Comparison of ENCODE assay signal across 24 cellular contexts in the genomic region with DNA sequence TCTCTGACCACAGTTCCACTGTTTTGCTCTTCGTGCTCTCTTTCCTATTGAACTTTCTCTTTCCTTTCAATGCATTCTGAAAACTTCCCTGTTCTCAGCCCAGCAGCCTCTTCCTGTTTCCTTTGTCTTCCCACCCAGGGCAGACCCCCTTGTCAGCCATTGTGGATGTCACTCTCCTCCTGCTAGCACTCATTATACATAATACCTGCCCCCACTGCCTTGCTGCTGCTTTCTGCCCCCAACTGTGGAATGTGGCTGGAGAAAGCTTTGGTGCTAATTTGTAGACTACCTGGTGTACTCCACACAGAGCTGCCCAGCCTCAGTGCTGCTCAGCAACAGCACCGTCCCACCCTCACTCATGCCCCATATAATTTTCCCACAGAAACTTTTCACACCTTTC.
DNase-seq lines count a peak whose midpoint lies in the region; ATAC-seq, FAIRE-seq and TF ChIP-seq lines count a peak whose summit lies in the region.
"Had no signal": no experiment of that assay in that cellular context is flagged by ENCODE, and none has a peak within 500 bp of the region (broad histone marks: within the 10 kb centered on the region; RNA-seq: fewer than 3 reads in every experiment).

No MANE protein-coding gene starts in this region.

- H3K27me3 Mint-ChIP-seq in activated CD4-positive, alpha-beta T cell treated with anti-CD3 and anti-CD28 coated beads, Interleukin-2, amount 10 ng/mL, durations not matched to agents 24 days and 14 days, result no peaks in the 10 kb centered on the region
- H3K27me3 Mint-ChIP-seq in endothelial cell (ENCODE audit: unreplicated experiment), result peaks cover 8% of the 10 kb centered on the region
- H3K27me3 Mint-ChIP-seq: activated CD4-positive, alpha-beta memory T cell treated with anti-CD3 and anti-CD28 coated beads for 36 hours; CD4-positive, alpha-beta memory T cell had no signal

- peak overlapping the region; percentile 1 for H3K18ac ChIP-seq in neuronal stem cell (ENCODE audit: low read length)

- H2AFZ ChIP-seq in neuronal stem cell (ENCODE audit: low read length), result peak overlapping the region; percentile 69

- no peak overlapping the region for H3K23ac ChIP-seq in neuronal stem cell (ENCODE audit: low read depth, low read length, poor library complexity)

- no peak overlapping the region for H2BK15ac ChIP-seq in neuronal stem cell (ENCODE audit: low read length)

- no peak for ATAC-seq in HG03442 (IDR thresholded peaks at IDR 0.05; ENCODE audit: unreplicated experiment)
- ATAC-seq: gastroesophageal sphincter, HepG2, left colon had no signal

- no peaks in the 10 kb centered on the region for H3K79me1 ChIP-seq in neuronal stem cell (ENCODE audit: low read depth, low read length)

- intact Hi-C loops in activated CD4-positive, alpha-beta T cell treated with anti-CD3 and anti-CD28 coated beads, Interleukin-2, amount 10 ng/mL, durations not matched to agents 24 days and 14 days (cut with micrococcal nuclease), result no loop called here

- H3K27me3 ChIP-seq in neuronal stem cell (ENCODE audit: control insufficient read depth in 3 of 3, insufficient read depth in 3 of 3, low read depth in 1 of 3, low read length in 3 of 3), result no peaks in the 10 kb centered on the region
- H3K27me3 ChIP-seq: adrenal gland, gastroesophageal sphincter had no signal

- no peak overlapping the region for H3K4me3 ChIP-seq in neuronal stem cell (ENCODE audit: low read length in 2 of 2)
- H3K4me3 ChIP-seq: adrenal gland, gastroesophageal sphincter had no signal

- H3K9ac ChIP-seq in neuronal stem cell (ENCODE audit: low read depth, low read length, poor library complexity), result no peak overlapping the region

- H4K8ac ChIP-seq in neuronal stem cell (ENCODE audit: low read depth, low read length), result no peak overlapping the region

- no peak for TF ChIP-seq CTCF in endothelial cell (IDR thresholded peaks at IDR 0.05; ENCODE audit: unreplicated experiment)

- H3K4me1 ChIP-seq in neuronal stem cell (ENCODE audit: control insufficient read depth in 2 of 2, insufficient read depth in 1 of 2, low read depth in 1 of 2, low read length in 2 of 2), result peaks cover 19 to 27% of the 10 kb centered on the region in 2 donors
- H3K4me1 ChIP-seq: adrenal gland had no signal

- H3K27ac ChIP-seq in neuronal stem cell (replicated peaks; ENCODE audit: low read length), result peak overlapping the region; percentile 88
- H3K27ac ChIP-seq: 22Rv1, adrenal gland, gastroesophageal sphincter had no signal

- no CpG with 5 or more reads among the region's 2 CpGs for WGBS in neuronal stem cell (ENCODE audit: extremely low coverage in 2 of 2, insufficient read length in 2 of 2, insufficient replicate concordance in 1 of 2), 2 donors

- no peak overlapping the region for H3K14ac ChIP-seq in neuronal stem cell (ENCODE audit: low read length)

- H3K36me3 Mint-ChIP-seq in activated CD4-positive, alpha-beta T cell treated with anti-CD3 and anti-CD28 coated beads, Interleukin-2, amount 10 ng/mL, durations not matched to agents 24 days and 14 days (ENCODE audit: low read depth), result no peaks in the 10 kb centered on the region
- H3K36me3 Mint-ChIP-seq in endothelial cell (ENCODE audit: low read depth, unreplicated experiment), result no peaks in the 10 kb centered on the region

- no peak overlapping the region for H2BK12ac ChIP-seq in neuronal stem cell (ENCODE audit: low read length)

- peaks cover 6% of the 10 kb centered on the region for H3K4me1 Mint-ChIP-seq in activated CD4-positive, alpha-beta T cell treated with anti-CD3 and anti-CD28 coated beads, Interleukin-2, amount 10 ng/mL, durations not matched to agents 24 days and 14 days
- H3K4me1 Mint-ChIP-seq in endothelial cell (ENCODE audit: unreplicated experiment), result peaks cover 22% of the 10 kb centered on the region

- no peak for DNase-seq in activated CD4-positive, alpha-beta T cell treated with anti-CD3 and anti-CD28 coated beads, Interleukin-2, amount 10 ng/mL, durations not matched to agents 24 days and 14 days
- no peak for DNase-seq in activated CD4-positive, alpha-beta T cell treated with anti-CD3 and anti-CD28 coated beads, Interleukin-2, amount 50 U/mL, for 4 hours
- DNase-seq in OCI-M1 (lab: John Stamatoyannopoulos, UW), result peak; percentile 48
- peak; percentile 13 for DNase-seq in endothelial cell (ENCODE audit: low spot score)
- DNase-seq in neuronal stem cell (ENCODE audit: low spot score), result peak; percentile 33
- DNase-seq in H54 (ENCODE audit: insufficient read length, low spot score), result no peak
- no peak for DNase-seq in hypothalamus (lab: John Stamatoyannopoulos, UW)
- DNase-seq: activated CD4-positive, alpha-beta memory T cell treated with anti-CD3 and anti-CD28 coated beads for 36 hours; activated CD4-positive, CD25-positive, alpha-beta regulatory T cell; activated effector memory CD4-positive, alpha-beta T cell treated with Interleukin-2 at 50 U/mL for 16 hours; adrenal gland; CD4-positive, alpha-beta memory T cell; left colon; NCI-H1092 treated with DMSO at 0.1 percent for 48 hours; NCI-H187 treated with DMSO at 0.1 percent for 48 hours; NCI-H2227 treated with DMSO at 0.1 percent for 48 hours; NCI-H69; trophoblast cell had no signal

- H4K91ac ChIP-seq in neuronal stem cell (ENCODE audit: low read depth, low read length, poor library complexity), result no peak overlapping the region

- peak overlapping the region; percentile 35 for H3K27ac Mint-ChIP-seq in activated CD4-positive, alpha-beta T cell treated with anti-CD3 and anti-CD28 coated beads, Interleukin-2, amount 10 ng/mL, durations not matched to agents 24 days and 14 days
- H3K27ac Mint-ChIP-seq in endothelial cell (ENCODE audit: unreplicated experiment), result peak overlapping the region; percentile 93
- H3K27ac Mint-ChIP-seq: activated CD4-positive, alpha-beta memory T cell treated with anti-CD3 and anti-CD28 coated beads for 36 hours had no signal

- H3K9me3 ChIP-seq in neuronal stem cell (replicated peaks in 1 of 2; ENCODE audit: control insufficient read depth in 2 of 2, insufficient read depth in 1 of 2, low read depth in 1 of 2, low read length in 2 of 2), result peaks cover 0 to 11% of the 10 kb centered on the region in 2 donors
- H3K9me3 ChIP-seq: adrenal gland, gastroesophageal sphincter had no signal

- TF ChIP-seq POLR2A in H54 (IDR thresholded peaks at IDR 0.05; ENCODE audit: low read depth, low read length), result no peak

- H2AK5ac ChIP-seq in neuronal stem cell (ENCODE audit: low read depth, low read length), result no peak overlapping the region

- H3K36me3 ChIP-seq in neuronal stem cell (replicated peaks in 1 of 2; ENCODE audit: control insufficient read depth in 2 of 2, insufficient read depth in 2 of 2, low read length in 2 of 2), result no peaks in the 10 kb centered on the region
- H3K36me3 ChIP-seq: adrenal gland, gastroesophageal sphincter had no signal

- H3K9me3 Mint-ChIP-seq in activated CD4-positive, alpha-beta T cell treated with anti-CD3 and anti-CD28 coated beads, Interleukin-2, amount 10 ng/mL, durations not matched to agents 24 days and 14 days, result no peaks in the 10 kb centered on the region
- H3K9me3 Mint-ChIP-seq in endothelial cell (ENCODE audit: unreplicated experiment), result no peaks in the 10 kb centered on the region

- no peak overlapping the region for H2BK5ac ChIP-seq in neuronal stem cell (ENCODE audit: low read length)

- FAIRE-seq in H54 (lab: Jason Lieb, UNC), result no peak
- FAIRE-seq: colon, HepG2 had no signal

- peak overlapping the region; percentile 28 for H3K4me2 ChIP-seq in neuronal stem cell (ENCODE audit: insufficient read depth, low read length, poor library complexity, severe bottlenecking)

- H3K4ac ChIP-seq in neuronal stem cell (ENCODE audit: low read length), result no peak overlapping the region

- H3K4me3 Mint-ChIP-seq in activated CD4-positive, alpha-beta T cell treated with anti-CD3 and anti-CD28 coated beads, Interleukin-2, amount 10 ng/mL, durations not matched to agents 24 days and 14 days, result no peak overlapping the region
- peak overlapping the region; percentile 79 for H3K4me3 Mint-ChIP-seq in endothelial cell (ENCODE audit: unreplicated experiment)
- H3K4me3 Mint-ChIP-seq: activated CD4-positive, alpha-beta memory T cell treated with anti-CD3 and anti-CD28 coated beads for 36 hours; brain; CD4-positive, alpha-beta memory T cell had no signal

- no peak overlapping the region for H2BK120ac ChIP-seq in neuronal stem cell (ENCODE audit: low read depth, low read length)

Comparison
In these comparisons a context has a peak if more than half of its experiments do, and no peak if none do; other contexts are left out.
1. DNase-seq: peak in OCI-M1 (single experiment), endothelial cell (single experiment) and neuronal stem cell (single experiment); none in activated CD4-positive, alpha-beta T cell treated with anti-CD3 and anti-CD28 coated beads, Interleukin-2, amount 10 ng/mL, durations not matched to agents 24 days and 14 days (single experiment), activated CD4-positive, alpha-beta T cell treated with anti-CD3 and anti-CD28 coated beads, Interleukin-2, amount 50 U/mL, for 4 hours (0 of 2), H54 (single experiment) and hypothalamus (0 of 51).